In the genomic region with DNA sequence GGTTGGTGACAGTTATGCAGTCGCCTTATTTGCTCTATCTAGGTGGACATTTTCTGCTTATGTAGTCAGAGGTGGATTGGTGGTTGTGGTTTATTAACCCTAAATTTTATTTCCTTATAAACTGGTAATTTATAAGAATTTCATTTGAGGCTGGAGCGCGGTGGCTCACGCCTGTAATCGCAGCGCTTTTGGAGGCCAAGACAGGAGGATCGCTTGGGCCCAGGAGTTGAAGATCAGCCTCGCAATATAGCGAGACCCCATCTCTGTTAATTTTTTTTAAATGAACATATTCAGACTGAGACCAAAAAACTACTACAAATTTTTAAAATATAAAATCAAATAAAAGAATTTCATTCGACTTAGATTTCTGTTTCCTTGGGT, we compare ENCODE assay signal across 8 cellular contexts. TPM values are rescaled to one million over a fixed set of nuclear protein-coding genes. Genes with fewer than 3 reads are reported as not detected.
A peak's percentile ranks its signal among the peaks of the same experiment; 100 is the strongest.
DNase-seq lines count a peak whose midpoint lies in the region; ATAC-seq and TF ChIP-seq lines count a peak whose summit lies in the region.

No MANE protein-coding gene starts in this region.

- H3K4me3 ChIP-seq in A673 (ENCODE audit: low read depth, low read length, poor library complexity, severe bottlenecking) = peak overlapping the region; percentile 97
- peak overlapping the region; percentile 81 to 98 for H3K4me3 ChIP-seq in muscle layer of colon (ENCODE audit: low read depth in 1 of 2, low read length in 2 of 2)

- H3K27me3 Mint-ChIP-seq in IgD-negative memory B cell (no peaks in the 10 kb centered on the region), chondrocyte (ENCODE audit: low read depth) (no peaks in the 10 kb centered on the region)

- H3K4me1 ChIP-seq in A673 (ENCODE audit: insufficient read depth, low read length, poor library complexity, severe bottlenecking) (peaks cover 2% of the 10 kb centered on the region), muscle layer of colon (ENCODE audit: insufficient read depth, low read length) (peaks cover 11% of the 10 kb centered on the region)

- H3K36me3 ChIP-seq in A673 (ENCODE audit: insufficient read depth, low read length, poor library complexity, severe bottlenecking) (peaks cover 15% of the 10 kb centered on the region), muscle layer of colon (ENCODE audit: insufficient read depth, low read length) (peaks cover 9% of the 10 kb centered on the region)

- H3K27ac ChIP-seq in A673 (ENCODE audit: low read depth, low read length, poor library complexity, severe bottlenecking) = peak overlapping the region; percentile 97
- H3K27ac ChIP-seq in muscle layer of colon (ENCODE audit: low read depth, low read length) = peak overlapping the region; percentile 94

- POLR2A ChIA-PET in A673 (lab: Charles Lee; ENCODE audit: low non-redundant PET) = no interaction called here

- H3K9me3 ChIP-seq in A673 (ENCODE audit: low read depth, low read length, poor library complexity, severe bottlenecking) (no peaks in the 10 kb centered on the region), muscle layer of colon (ENCODE audit: low read length) (no peaks in the 10 kb centered on the region)

- H3K36me3 Mint-ChIP-seq in IgD-negative memory B cell (peaks cover 6% of the 10 kb centered on the region), chondrocyte (ENCODE audit: low read depth) (peaks cover 3% of the 10 kb centered on the region)

- no peak for DNase-seq in A673 (ENCODE audit: low spot score)
- DNase-seq in chondrocyte (ENCODE audit: low spot score) = peak; percentile 4
- no peak for DNase-seq in SIG-M5 (lab: John Stamatoyannopoulos, UW)
- DNase-seq in NK-92 (lab: John Stamatoyannopoulos, UW; ENCODE audit: unreplicated experiment) = no peak

- CTCF ChIA-PET in A673 (lab: Charles Lee) = no interaction called here

- intact Hi-C loops in A673 (cut with micrococcal nuclease; ENCODE audit: unreplicated experiment) = no loop called here

- H3K4me1 Mint-ChIP-seq in IgD-negative memory B cell (peaks cover 19 to 27% (median 24%) of the 10 kb centered on the region in 3 donors), chondrocyte (ENCODE audit: low read depth) (peaks cover 45% of the 10 kb centered on the region)

- no peaks in the 10 kb centered on the region for H3K27me3 ChIP-seq in A673 (replicated peaks; ENCODE audit: insufficient read depth, low read depth, low read length, poor library complexity)
- H3K27me3 ChIP-seq in muscle layer of colon (ENCODE audit: control insufficient read depth in 1 of 2, insufficient read depth in 2 of 2, low read length in 2 of 2) = no peaks in the 10 kb centered on the region

- H3K27ac Mint-ChIP-seq in IgD-negative memory B cell (peak overlapping the region in 2 of 3 donors; percentile 66 to 98), chondrocyte (ENCODE audit: unreplicated experiment) (peak overlapping the region; percentile 98)

- ATAC-seq in HG02884 (IDR thresholded peaks at IDR 0.05; ENCODE audit: unreplicated experiment) = no peak
- no peak for ATAC-seq in GM21825 (IDR thresholded peaks at IDR 0.05; ENCODE audit: unreplicated experiment)

- no peak for TF ChIP-seq CTCF in A673 (conservative IDR thresholded peaks at IDR 0.05; ENCODE audit: low read depth, low read length)
- no peak for TF ChIP-seq CTCF in chondrocyte (IDR thresholded peaks at IDR 0.05)

- BruUV-seq in A673 (replicated peaks; lab: Mats Ljungman, UMichigan) = TSS peak; percentile 68

- H3K9ac ChIP-seq in muscle layer of colon (ENCODE audit: low read length) = peak overlapping the region; percentile 68

- H3K4me3 Mint-ChIP-seq in IgD-negative memory B cell = peak overlapping the region; percentile 84 to 97 (median 85)
- H3K4me3 Mint-ChIP-seq in chondrocyte (ENCODE audit: unreplicated experiment) = peak overlapping the region; percentile 97

- peaks cover 0 to 1% (median 0%) of the 10 kb centered on the region in 3 donors for H3K9me3 Mint-ChIP-seq in IgD-negative memory B cell
- H3K9me3 Mint-ChIP-seq in chondrocyte (ENCODE audit: low read depth) = no peaks in the 10 kb centered on the region

RNA-seq across cellular contexts. Expression of a gene that starts 0.8 kb away (rescaled TPM):
- total RNA-seq in A673 (2021) (13.9 and 14.0 TPM in 2 replicates), chondrocyte (13.0 to 14.2 TPM (median 13.6 TPM) in 3 replicates)
- polyA plus RNA-seq in IgD-negative memory B cell = 7.7 TPM

RNA-seq across cellular contexts. Expression of a gene that starts 20.6 kb away (rescaled TPM):
- total RNA-seq in A673 (2021) (not detected in 2 replicates), chondrocyte (0.45 TPM in 1 of 3 replicates, not detected in the others)
- 109 TPM for polyA plus RNA-seq in IgD-negative memory B cell

RNA-seq across cellular contexts. Expression of a gene that starts 39.1 kb away (rescaled TPM):
- 83.5 and 97.9 TPM in 2 replicates for total RNA-seq in A673 (2021)
- polyA plus RNA-seq in IgD-negative memory B cell = 183 TPM
- total RNA-seq in chondrocyte = 36.2 to 43.8 TPM (median 37.7 TPM) in 3 replicates

RNA-seq across cellular contexts. Expression of a gene that starts 59.4 kb away (rescaled TPM):
- 0.60 TPM in 1 of 2 replicates, not detected in the other for total RNA-seq in A673 (2021)
- polyA plus RNA-seq in IgD-negative memory B cell = not detected
- 20.1 to 213 TPM (median 199 TPM) in 3 replicates for total RNA-seq in chondrocyte
